ENCODE assay signal across 10 cellular contexts in the genomic region with DNA sequence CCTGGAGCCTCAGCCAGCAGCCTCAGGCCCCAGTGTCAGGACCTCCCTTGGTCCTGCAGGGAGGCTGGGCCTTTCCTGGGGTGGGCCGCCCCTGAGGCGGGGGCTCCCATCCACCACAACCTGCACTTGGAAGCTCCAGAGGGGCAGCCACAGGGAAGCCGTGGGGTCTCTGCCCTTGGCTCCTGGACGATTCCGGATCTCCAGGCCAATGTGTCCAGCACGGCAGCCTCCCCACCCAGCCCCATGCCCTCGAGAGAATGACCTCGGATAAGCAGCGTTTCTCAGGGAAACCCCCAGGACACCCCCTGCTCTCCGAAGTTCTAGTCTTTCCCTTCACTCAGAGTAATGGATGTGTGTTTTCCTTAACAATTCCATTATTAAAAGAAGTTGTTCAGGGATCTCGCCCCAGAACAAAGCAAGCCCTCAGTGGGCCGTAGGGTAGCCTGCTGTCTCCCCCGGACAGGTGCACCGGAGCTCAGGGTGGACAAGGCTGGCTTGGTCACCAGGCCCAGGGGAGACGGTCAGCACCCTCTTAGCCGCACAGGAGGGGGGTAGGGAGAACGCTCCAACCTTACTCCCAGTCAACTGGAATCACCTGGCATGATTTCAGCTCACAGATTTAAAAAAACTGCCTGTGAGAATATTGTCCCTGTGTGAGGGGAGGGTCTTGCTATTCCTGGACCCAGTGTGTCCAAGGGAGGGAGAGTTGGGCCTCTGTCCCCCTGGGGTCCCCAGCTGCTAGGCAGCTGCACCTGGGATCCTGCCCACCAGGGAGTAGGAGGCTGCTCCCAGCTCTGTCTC.
"Had no signal": no experiment of that assay in that cellular context is flagged by ENCODE, and none has a peak within 500 bp of the region (broad histone marks: within the 10 kb centered on the region; RNA-seq: fewer than 3 reads in every experiment).

No MANE protein-coding gene starts in this region.

- H3K36me3 ChIP-seq: adrenal gland, SJSA1, tibial nerve had no signal

- H3K4me3 ChIP-seq: adrenal gland, body of pancreas, SJSA1, skin epidermis, tibial nerve had no signal

- H3K4me1 ChIP-seq: adrenal gland, body of pancreas, SJSA1, tibial nerve had no signal

- H3K9me3 ChIP-seq: adrenal gland, body of pancreas, SJSA1 had no signal

- H3K4me3 Mint-ChIP-seq: activated naive CD4-positive, alpha-beta T cell treated with anti-CD3 and anti-CD28 coated beads for 36 hours; naive thymus-derived CD8-positive, alpha-beta T cell had no signal

- H3K27me3 ChIP-seq: adrenal gland, body of pancreas, SJSA1, tibial nerve had no signal

- H3K9me3 Mint-ChIP-seq: activated naive CD4-positive, alpha-beta T cell treated with anti-CD3 and anti-CD28 coated beads for 36 hours; naive thymus-derived CD8-positive, alpha-beta T cell had no signal

- ATAC-seq: body of pancreas; naive thymus-derived CD8-positive, alpha-beta T cell had no signal

- H3K4me1 Mint-ChIP-seq: naive thymus-derived CD8-positive, alpha-beta T cell had no signal

- H3K27ac ChIP-seq: adrenal gland, body of pancreas, SJSA1, skin epidermis, tibial nerve had no signal

- DNase-seq: activated CD4-positive, alpha-beta T cell treated with anti-CD3 and anti-CD28 coated beads for 1 hour; activated CD4-positive, alpha-beta T cell treated with anti-CD3 and anti-CD28 coated beads, Interleukin-2, amount 50 U/mL, for 48 hours; activated naive CD4-positive, alpha-beta T cell treated with anti-CD3 and anti-CD28 coated beads for 36 hours; cerebellar nuclear complex had no signal

- H3K36me3 Mint-ChIP-seq: naive thymus-derived CD8-positive, alpha-beta T cell had no signal
